In the genomic region with DNA sequence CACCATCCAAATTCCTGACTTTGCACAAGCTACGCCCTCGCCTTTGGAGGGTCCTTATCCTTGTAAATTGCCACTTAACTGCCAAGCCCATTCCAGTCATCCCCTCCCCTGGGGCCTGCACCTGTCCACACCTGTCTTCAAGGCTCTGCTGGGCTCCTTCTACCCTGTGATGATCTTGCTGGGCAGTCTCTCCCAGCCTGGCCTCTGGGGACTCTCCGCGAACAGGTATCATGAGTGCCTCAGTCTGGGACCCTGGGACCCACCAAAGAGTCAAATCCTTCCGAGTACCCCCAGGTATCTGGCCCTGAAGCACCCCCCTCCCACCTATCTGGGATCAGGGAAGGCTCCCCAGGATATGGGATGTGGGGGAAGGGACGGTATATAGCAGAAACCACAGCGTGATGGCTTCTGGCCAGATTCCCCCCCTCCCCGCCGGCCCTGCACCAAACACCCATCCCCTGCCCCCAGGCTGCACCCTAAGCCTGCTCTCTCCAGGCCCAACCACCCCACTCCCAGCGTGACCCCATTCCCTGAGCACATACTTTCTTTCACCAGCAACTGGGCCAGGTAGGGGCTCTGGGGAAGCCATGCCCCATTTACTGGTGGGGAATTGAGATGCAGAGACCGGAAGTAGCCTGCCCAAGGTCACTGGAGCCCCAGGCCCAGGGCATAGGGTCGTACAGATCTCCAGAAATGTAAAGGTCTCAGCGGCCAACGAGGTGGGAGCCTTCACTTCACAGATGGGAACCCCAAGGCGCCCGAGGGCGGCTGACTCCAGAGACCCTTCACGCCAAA, we compare ENCODE assay signal across 8 cellular contexts. TPM values are rescaled to one million over a fixed set of nuclear protein-coding genes. Genes with fewer than 3 reads are reported as not detected.
DNase-seq lines count a peak whose midpoint lies in the region; ATAC-seq and TF ChIP-seq lines count a peak whose summit lies in the region.

No MANE protein-coding gene starts in this region.

- CTCF ChIA-PET in AG04449 (lab: Yijun Ruan, JAX): interaction anchor here (1.3 kb wide), 1 partner anchor 22 kb away, joined by 3 read pairs; no protein-coding TSS in a partner anchor

- H3K27ac Mint-ChIP-seq in activated naive CD8-positive, alpha-beta T cell treated with anti-CD3 and anti-CD28 coated beads, Interleukin-2, amount 10 ng/mL, durations not matched to agents 7 days and 5 days: peak overlapping the region; percentile 77

- H3K9me3 ChIP-seq in tibial nerve: no peaks in the 10 kb centered on the region

- no peaks in the 10 kb centered on the region for H3K9me3 Mint-ChIP-seq in activated naive CD8-positive, alpha-beta T cell treated with anti-CD3 and anti-CD28 coated beads, Interleukin-2, amount 10 ng/mL, durations not matched to agents 7 days and 5 days

- DNase-seq in AG04449 (ENCODE audit: low read depth, low spot score) (no peak), kidney epithelial cell (ENCODE audit: low read depth) (no peak), tibial nerve (ENCODE audit: low spot score in 2 of 2) (no peak), UCSD-AML1 (lab: John Stamatoyannopoulos, UW; ENCODE audit: unreplicated experiment) (no peak)
- DNase-seq in activated naive CD8-positive, alpha-beta T cell treated with anti-CD3 and anti-CD28 coated beads, Interleukin-2, amount 10 ng/mL, durations not matched to agents 7 days and 5 days: no peak

- peak overlapping the region; percentile 70 for H3K4me3 ChIP-seq in AG04449 (ENCODE audit: low read depth, low read length)
- H3K4me3 ChIP-seq in kidney epithelial cell (ENCODE audit: low read depth, low read length): peak overlapping the region; percentile 58
- H3K4me3 ChIP-seq in tibial nerve: peak overlapping the region; percentile 52 to 78 (median 64)

- POLR2A ChIA-PET in AG04449 (lab: Yijun Ruan, JAX): no interaction called here
- POLR2A ChIA-PET in activated naive CD8-positive, alpha-beta T cell treated with anti-CD3 and anti-CD28 coated beads, Interleukin-2, amount 10 ng/mL, durations not matched to agents 7 days and 5 days (lab: Charles Lee): interaction anchor here (0.8 to 1.2 kb wide), 5 partner anchors 12 to 64 kb away, joined by 3 to 4 read pairs (median 3); a partner anchor contains a TSS

- no peak for TF ChIP-seq EP300 in tibial nerve (IDR thresholded peaks at IDR 0.05)

- no peaks in the 10 kb centered on the region for H3K27me3 Mint-ChIP-seq in activated naive CD8-positive, alpha-beta T cell treated with anti-CD3 and anti-CD28 coated beads, Interleukin-2, amount 10 ng/mL, durations not matched to agents 7 days and 5 days

- peak overlapping the region; percentile 99 for H3K4me3 Mint-ChIP-seq in activated naive CD8-positive, alpha-beta T cell treated with anti-CD3 and anti-CD28 coated beads, Interleukin-2, amount 10 ng/mL, durations not matched to agents 7 days and 5 days

- peak; percentile 12 for ATAC-seq in HG02763 (IDR thresholded peaks at IDR 0.05; ENCODE audit: unreplicated experiment)
- no peak for ATAC-seq in activated naive CD8-positive, alpha-beta T cell treated with anti-CD3 and anti-CD28 coated beads, Interleukin-2, amount 10 ng/mL, durations not matched to agents 7 days and 5 days (ENCODE audit: low read depth)
- no peak for ATAC-seq in HG03025 (IDR thresholded peaks at IDR 0.05; ENCODE audit: low FRiP score, unreplicated experiment)
- ATAC-seq in GM21423 (IDR thresholded peaks at IDR 0.05; ENCODE audit: unreplicated experiment): no peak

- no peak for TF ChIP-seq POLR2A in tibial nerve (IDR thresholded peaks at IDR 0.05)

- H3K27me3 ChIP-seq in kidney epithelial cell (ENCODE audit: control insufficient read depth, insufficient read depth, low read length) (no peaks in the 10 kb centered on the region), tibial nerve (no peaks in the 10 kb centered on the region)

- H3K36me3 ChIP-seq in kidney epithelial cell (ENCODE audit: control insufficient read depth, insufficient read depth, low read length): no peaks in the 10 kb centered on the region
- H3K36me3 ChIP-seq in tibial nerve: peaks cover 0 to 16% (median 0%) of the 10 kb centered on the region in 3 donors

- peak overlapping the region; percentile 64 to 84 (median 78) for H3K27ac ChIP-seq in tibial nerve

- 27 to 39% methylated on average over 14 to 17 of the region's 18 CpGs for WGBS in tibial nerve, 2 donors

- TF ChIP-seq CTCF in AG04449 (IDR thresholded peaks at IDR 0.05; ENCODE audit: insufficient read depth, low read length, missing control alignments): no peak
- TF ChIP-seq CTCF in kidney epithelial cell (IDR thresholded peaks at IDR 0.05; ENCODE audit: insufficient read depth, low read length, poor library complexity, severe bottlenecking): no peak
- TF ChIP-seq CTCF in tibial nerve (IDR thresholded peaks at IDR 0.05): no peak

- peaks cover 2% of the 10 kb centered on the region for H3K36me3 Mint-ChIP-seq in activated naive CD8-positive, alpha-beta T cell treated with anti-CD3 and anti-CD28 coated beads, Interleukin-2, amount 10 ng/mL, durations not matched to agents 7 days and 5 days

- peaks cover 29% of the 10 kb centered on the region for H3K4me1 Mint-ChIP-seq in activated naive CD8-positive, alpha-beta T cell treated with anti-CD3 and anti-CD28 coated beads, Interleukin-2, amount 10 ng/mL, durations not matched to agents 7 days and 5 days

- H3K4me1 ChIP-seq in tibial nerve: peaks cover 0 to 60% (median 24%) of the 10 kb centered on the region in 4 donors

RNA-seq across cellular contexts. Expression of a gene that starts 0.7 kb away (rescaled TPM):
- 100 to 1,000 TPM; 129 to 134 TPM for total RNA-seq in activated naive CD8-positive, alpha-beta T cell treated with anti-CD3 and anti-CD28 coated beads, Interleukin-2, amount 10 ng/mL, durations not matched to agents 7 days and 5 days
- 92.3 and 97.1 TPM in 2 replicates for total RNA-seq in kidney epithelial cell
- 100 to 1,000 TPM; 104 to 151 (median 149) TPM for total RNA-seq in tibial nerve

RNA-seq across cellular contexts. Expression of a gene that starts 42.4 kb away (rescaled TPM):
- 1 to 10 TPM; 7.8 to 8.0 TPM for total RNA-seq in activated naive CD8-positive, alpha-beta T cell treated with anti-CD3 and anti-CD28 coated beads, Interleukin-2, amount 10 ng/mL, durations not matched to agents 7 days and 5 days
- total RNA-seq in kidney epithelial cell (94.8 and 128 TPM in 2 replicates), tibial nerve (10 to 100 TPM; 19.4 to 31.5 (median 23.7) TPM)
